ENCODE assay signal across 19 cellular contexts in genomic region chr1:165352442-165353293, GRCh38. TPM values are rescaled to one million over a fixed set of nuclear protein-coding genes. Genes with fewer than 3 reads are reported as not detected.
DNase-seq lines count a peak whose midpoint lies in the region; ATAC-seq, FAIRE-seq and TF ChIP-seq lines count a peak whose summit lies in the region.
"Had no signal": no experiment of that assay in that cellular context is flagged by ENCODE, and none has a peak within 500 bp of the region (broad histone marks: within the 10 kb centered on the region; RNA-seq: fewer than 3 reads in every experiment).

No MANE protein-coding gene starts in this region.

- POLR2A ChIA-PET in H1 (lab: Charles Lee; ENCODE audit: partially characterized antibody), result interaction anchor here (0.8 kb wide), 1 partner anchor 9 kb away, joined by 3 read pairs; no protein-coding TSS in a partner anchor
- POLR2A ChIA-PET in activated CD8-positive, alpha-beta T cell treated with anti-CD3 and anti-CD28 coated beads, Interleukin-2, amount 10 ng/mL, durations not matched to agents 7 days and 5 days (lab: Charles Lee), result no interaction called here

- no peak for TF ChIP-seq RAD21 in H1 (IDR thresholded peaks at IDR 0.05 in 1 of 2, conservative IDR thresholded peaks at IDR 0.05 in 1 of 2; ENCODE audit: low read depth in 2 of 2, low read length in 2 of 2)

- WGBS in H1 (ENCODE audit: extremely low coverage in 1 of 2, insufficient coverage in 1 of 2, insufficient read length in 1 of 2, insufficient replicate concordance in 2 of 2, low coverage in 1 of 2, low lambda C conversion rate in 2 of 2, missing lambda C conversion rate in 1 of 2), 2 experiments, result 1% methylated on average over 59 of the region's 59 CpGs; no CpG with 5 or more reads in 1 of the 2 experiments

- H3K9ac ChIP-seq in H1 (replicated peaks in 1 of 4; ENCODE audit: extremely low read depth in 1 of 4, low read depth in 3 of 4, low read length in 3 of 4), result no peak overlapping the region; a peak in 1 of 7 replicates

- intact Hi-C loops in dorsolateral prefrontal cortex (cut with DNase I), result no loop called here

- peak overlapping the region; percentile 61; the same call in 1 of the 2 replicates for H2BK20ac ChIP-seq in H1 (ENCODE audit: low read length)

- peak overlapping the region; percentile 48 for H3K18ac ChIP-seq in H1 (ENCODE audit: extremely low read depth, low read length)

- no peak overlapping the region for H2BK120ac ChIP-seq in H1 (replicated peaks; ENCODE audit: low read depth, low read length)

- H3K36me3 ChIP-seq in H7 (replicated peaks; ENCODE audit: control insufficient read depth, insufficient read depth, low read length), result no peaks in the 10 kb centered on the region
- H3K36me3 ChIP-seq in H1 (ENCODE audit: control insufficient read depth in 2 of 4, insufficient read depth in 4 of 4, low read length in 3 of 4), result no peaks in the 10 kb centered on the region
- H3K36me3 ChIP-seq: WERI-Rb-1 had no signal

- ATAC-seq in GM19463 (IDR thresholded peaks at IDR 0.05; ENCODE audit: unreplicated experiment), result no peak
- no peak for ATAC-seq in activated CD8-positive, alpha-beta T cell treated with anti-CD3 and anti-CD28 coated beads, Interleukin-2, amount 10 ng/mL, durations not matched to agents 7 days and 5 days
- ATAC-seq: stimulated activated naive CD8-positive, alpha-beta T cell treated with anti-CD3 and anti-CD28 coated beads, Interleukin-15, Interleukin-2, amounts not matched to agents 100 U/mL and 50 U/mL, for 24 hours had no signal

- H4K20me1 ChIP-seq in H1 (replicated peaks in 1 of 2; ENCODE audit: control insufficient read depth in 1 of 2, insufficient read depth in 2 of 2, low read length in 2 of 2), result peaks cover 4 to 8% of the 10 kb centered on the region in 2 experiments

- H3K79me1 ChIP-seq in H1 (ENCODE audit: low read depth, low read length), result no peaks in the 10 kb centered on the region

- no peak overlapping the region for H2BK5ac ChIP-seq in H1 (ENCODE audit: low read depth, low read length)

- peaks cover 42% of the 10 kb centered on the region for H3K4me1 Mint-ChIP-seq in nephron
- no peaks in the 10 kb centered on the region for H3K4me1 Mint-ChIP-seq in activated CD8-positive, alpha-beta T cell treated with anti-CD3 and anti-CD28 coated beads, Interleukin-2, amount 10 ng/mL, durations not matched to agents 7 days and 5 days (ENCODE audit: low read depth)

- H3K14ac ChIP-seq in H1 (ENCODE audit: insufficient read length), result no peak overlapping the region

- no peak for TF ChIP-seq EP300 in H1 (IDR thresholded peaks at IDR 0.05; ENCODE audit: borderline replicate concordance in 1 of 2, low read depth in 2 of 2, low read length in 2 of 2)

- no peak overlapping the region for H3K4ac ChIP-seq in H1 (replicated peaks; ENCODE audit: insufficient read length, low read depth, low read length)

- H3K9me3 Mint-ChIP-seq in nephron, result no peaks in the 10 kb centered on the region
- no peaks in the 10 kb centered on the region for H3K9me3 Mint-ChIP-seq in activated CD8-positive, alpha-beta T cell treated with anti-CD3 and anti-CD28 coated beads, Interleukin-2, amount 10 ng/mL, durations not matched to agents 7 days and 5 days (ENCODE audit: insufficient read depth)

- H3K27me3 ChIP-seq in H7 (ENCODE audit: control insufficient read depth, insufficient read depth, low read length), result peaks cover 73% of the 10 kb centered on the region
- H3K27me3 ChIP-seq in H1 (replicated peaks in 1 of 4; ENCODE audit: control insufficient read depth in 3 of 4, extremely low read depth in 1 of 4, insufficient read depth in 3 of 4, low read length in 3 of 4), result peaks cover 59 to 70% (median 66%) of the 10 kb centered on the region in 4 experiments
- peaks cover 20 to 100% (median 97%) of the 10 kb centered on the region in 45 donors for H3K27me3 ChIP-seq in dorsolateral prefrontal cortex

- H3K27me3 Mint-ChIP-seq in nephron (ENCODE audit: low read depth), result peaks cover 98% of the 10 kb centered on the region
- H3K27me3 Mint-ChIP-seq in activated CD8-positive, alpha-beta T cell treated with anti-CD3 and anti-CD28 coated beads, Interleukin-2, amount 10 ng/mL, durations not matched to agents 7 days and 5 days (ENCODE audit: low read depth), result peaks cover 78% of the 10 kb centered on the region

- peak overlapping the region; percentile 16 to 65 (median 61) for H3K4me3 Mint-ChIP-seq in nephron
- no peak overlapping the region for H3K4me3 Mint-ChIP-seq in activated CD8-positive, alpha-beta T cell treated with anti-CD3 and anti-CD28 coated beads, Interleukin-2, amount 10 ng/mL, durations not matched to agents 7 days and 5 days

- H2AK5ac ChIP-seq in H1 (ENCODE audit: low read depth, low read length), result no peak overlapping the region

- DNase-seq in DMS53 (lab: John Stamatoyannopoulos, UW) (peak; percentile 74), H7 (peak; percentile 61), H1 (ENCODE audit: low read depth in 1 of 2, low spot score in 2 of 2) (peak in 1 of 2 experiments; percentile 80), dorsolateral prefrontal cortex (no peak)
- no peak for DNase-seq in activated CD8-positive, alpha-beta T cell treated with anti-CD3 and anti-CD28 coated beads, Interleukin-2, amount 10 ng/mL, durations not matched to agents 7 days and 5 days
- DNase-seq: anterior cingulate cortex; C1 segment of cervical spinal cord; dermis blood vessel endothelial cell; GDM1; NCI-H2081 treated with DMSO at 0.1 percent for 48 hours; right cardiac atrium; stimulated activated naive CD8-positive, alpha-beta T cell treated with anti-CD3 and anti-CD28 coated beads, Interleukin-15, Interleukin-2, amounts not matched to agents 100 U/mL and 50 U/mL, for 24 hours; WERI-Rb-1 had no signal

- no peaks in the 10 kb centered on the region for H3K79me2 ChIP-seq in H1 (ENCODE audit: control insufficient read depth in 1 of 2, insufficient read depth in 2 of 2, low read length in 2 of 2)

- peak overlapping the region; percentile 53; the same call in 1 of the 2 replicates for H2BK12ac ChIP-seq in H1 (ENCODE audit: low read depth, low read length)

- no peak overlapping the region for H3K56ac ChIP-seq in H1 (replicated peaks; ENCODE audit: insufficient read length, low read depth, low read length)

- H2BK15ac ChIP-seq in H1 (ENCODE audit: low read length), result peak overlapping the region; percentile 61; the same call in 1 of the 2 replicates

- FAIRE-seq in H1 (lab: Jason Lieb, UNC), result no peak
- FAIRE-seq: GM18507, H54, islet of Langerhans had no signal

- no peak overlapping the region for H3K23ac ChIP-seq in H1 (ENCODE audit: insufficient read length)

- peak overlapping the region; percentile 41; the same call in 1 of the 2 replicates for H2AFZ ChIP-seq in H1 (ENCODE audit: low read length)

- H3K23me2 ChIP-seq in H1 (ENCODE audit: low read depth, low read length), result peaks cover 35% of the 10 kb centered on the region; the same call in 1 of the 2 replicates

- H4K91ac ChIP-seq in H1 (replicated peaks; ENCODE audit: insufficient read length, low read length), result no peak overlapping the region

- H3K4me2 ChIP-seq in H1 (ENCODE audit: insufficient read depth in 1 of 2, low read depth in 2 of 2, low read length in 2 of 2), result peak overlapping the region; percentile 85 to 95

- TF ChIP-seq CTCF in H1 (IDR thresholded peaks at IDR 0.05; ENCODE audit: control extremely low read depth in 1 of 3, insufficient read depth in 1 of 3, low read depth in 1 of 3, low read length in 3 of 3) (no peak), nephron (IDR thresholded peaks at IDR 0.05; ENCODE audit: unreplicated experiment in 3 of 3) (no peak), dorsolateral prefrontal cortex (IDR thresholded peaks at IDR 0.05 in 54 of 56, conservative IDR thresholded peaks at IDR 0.05 in 2 of 56; ENCODE audit: low read depth in 1 of 56, partially characterized antibody in 56 of 56) (no peak)

- H3K4me3 ChIP-seq in H7 (ENCODE audit: insufficient read depth, low read depth, low read length) (peak overlapping the region; percentile 38), H1 (ENCODE audit: extremely low read depth in 1 of 4, insufficient read depth in 2 of 4, low read depth in 3 of 4, low read length in 4 of 4) (peak overlapping the region; percentile 24 to 68 (median 40); a peak in 7 of 8 replicates), dorsolateral prefrontal cortex (peak overlapping the region in 1 of 59 donors; percentile 8)
- H3K4me3 ChIP-seq: SK-N-MC had no signal

- no peak for TF ChIP-seq POLR2A in H1 (IDR thresholded peaks at IDR 0.05; ENCODE audit: control extremely low read depth in 1 of 2, low read depth in 2 of 2, low read length in 2 of 2)

- H3K27ac Mint-ChIP-seq in nephron, result no peak overlapping the region
- H3K27ac Mint-ChIP-seq in activated CD8-positive, alpha-beta T cell treated with anti-CD3 and anti-CD28 coated beads, Interleukin-2, amount 10 ng/mL, durations not matched to agents 7 days and 5 days, result no peak overlapping the region

- H3K36me3 Mint-ChIP-seq in nephron (ENCODE audit: low read depth), result no peaks in the 10 kb centered on the region
- H3K36me3 Mint-ChIP-seq in activated CD8-positive, alpha-beta T cell treated with anti-CD3 and anti-CD28 coated beads, Interleukin-2, amount 10 ng/mL, durations not matched to agents 7 days and 5 days (ENCODE audit: low read depth), result peaks cover 1% of the 10 kb centered on the region

- CTCF ChIA-PET in H1 (lab: Charles Lee; ENCODE audit: partially characterized antibody), result interaction anchor here (1.0 to 6.2 kb wide), 7 partner anchors 15 to 239 kb away, joined by 3 to 54 read pairs (median 3); no protein-coding TSS in a partner anchor
- CTCF ChIA-PET in activated CD8-positive, alpha-beta T cell treated with anti-CD3 and anti-CD28 coated beads, Interleukin-2, amount 10 ng/mL, durations not matched to agents 7 days and 5 days (lab: Charles Lee), result no interaction called here

- H3K4me1 ChIP-seq in H1 (replicated peaks in 1 of 4; ENCODE audit: control insufficient read depth in 3 of 4, insufficient read depth in 4 of 4, low read length in 3 of 4), result peaks cover 6 to 36% (median 23%) of the 10 kb centered on the region in 4 experiments

- H4K5ac ChIP-seq in H1 (ENCODE audit: insufficient read length, low read depth, low read length), result no peak overlapping the region

- H3K27ac ChIP-seq in H1 (ENCODE audit: low read depth, low read length) (no peak overlapping the region), dorsolateral prefrontal cortex (no peak overlapping the region)
- H3K27ac ChIP-seq: SK-N-MC, WERI-Rb-1 had no signal

- peak overlapping the region; percentile 45; the same call in 1 of the 2 replicates for H4K8ac ChIP-seq in H1 (ENCODE audit: extremely low read depth, insufficient read depth, low read length)

- H3K9me3 ChIP-seq in H1 (ENCODE audit: insufficient read depth in 2 of 2, low read depth in 1 of 2, low read length in 1 of 2), result no peaks in the 10 kb centered on the region

RNA-seq across cellular contexts. Expression of gene LMX1A, which starts 3.8 kb away (rescaled TPM):
- 0.59 and 1.5 TPM in 2 replicates for total RNA-seq in H7 (2014; rRNA removed; shearing (Covaris generic))
- total RNA-seq in H1 (2021; fragmentation: NEBNext Ultra II Directional; extraction: Animal tissue kit (Norgen Biotek cat#: 25700)), result not detected in 2 replicates
- 0.03 TPM in 1 of 2 replicates, not detected in the other for polyA plus RNA-seq in H1 (2011; rRNA removed)
- polyA plus RNA-seq in H1 (2011; cell fraction: cytosol; rRNA removed), result 0.04 TPM
- polyA plus RNA-seq in H1 (2011; cell fraction: nucleus; rRNA removed), result not detected
- polyA plus RNA-seq in H1 (2012, experiment 1 of 2), result 0.09 to 0.13 TPM in 2 of 4 replicates, not detected in the others
- polyA plus RNA-seq in H1 (2012, experiment 2 of 2), result 0.12 TPM
- not detected for polyA plus RNA-seq in H1 (2013, experiment 1 of 2)
- polyA plus RNA-seq in H1 (2013, experiment 2 of 2), result not detected
- polyA minus RNA-seq in H1 (2011; rRNA and poly(A)+ RNA removed), result 0.22 TPM in 1 of 2 replicates, not detected in the other
- polyA minus RNA-seq in H1 (2011; cell fraction: cytosol; rRNA and poly(A)+ RNA removed), result not detected
- polyA minus RNA-seq in H1 (2011; cell fraction: nucleus; rRNA and poly(A)+ RNA removed), result not detected
- total RNA-seq in dorsolateral prefrontal cortex, result under 1 TPM in 1 of 120 experiments, not detected in 119; 0.32 TPM
- not detected for total RNA-seq in activated CD8-positive, alpha-beta T cell treated with anti-CD3 and anti-CD28 coated beads, Interleukin-2, amount 10 ng/mL, durations not matched to agents 7 days and 5 days
- total RNA-seq: dermis blood vessel endothelial cell, right cardiac atrium had no signal
- polyA plus RNA-seq: right cardiac atrium had no signal

Comparison
In these comparisons a context has a peak if more than half of its experiments do, and no peak if none do; other contexts are left out.
1. DNase-seq: peak in DMS53 (single experiment) and H7 (single experiment); none in dorsolateral prefrontal cortex (0 of 10) and activated CD8-positive, alpha-beta T cell treated with anti-CD3 and anti-CD28 coated beads, Interleukin-2, amount 10 ng/mL, durations not matched to agents 7 days and 5 days (single experiment).